ENCODE assay signal across 9 cellular contexts in the genomic region with DNA sequence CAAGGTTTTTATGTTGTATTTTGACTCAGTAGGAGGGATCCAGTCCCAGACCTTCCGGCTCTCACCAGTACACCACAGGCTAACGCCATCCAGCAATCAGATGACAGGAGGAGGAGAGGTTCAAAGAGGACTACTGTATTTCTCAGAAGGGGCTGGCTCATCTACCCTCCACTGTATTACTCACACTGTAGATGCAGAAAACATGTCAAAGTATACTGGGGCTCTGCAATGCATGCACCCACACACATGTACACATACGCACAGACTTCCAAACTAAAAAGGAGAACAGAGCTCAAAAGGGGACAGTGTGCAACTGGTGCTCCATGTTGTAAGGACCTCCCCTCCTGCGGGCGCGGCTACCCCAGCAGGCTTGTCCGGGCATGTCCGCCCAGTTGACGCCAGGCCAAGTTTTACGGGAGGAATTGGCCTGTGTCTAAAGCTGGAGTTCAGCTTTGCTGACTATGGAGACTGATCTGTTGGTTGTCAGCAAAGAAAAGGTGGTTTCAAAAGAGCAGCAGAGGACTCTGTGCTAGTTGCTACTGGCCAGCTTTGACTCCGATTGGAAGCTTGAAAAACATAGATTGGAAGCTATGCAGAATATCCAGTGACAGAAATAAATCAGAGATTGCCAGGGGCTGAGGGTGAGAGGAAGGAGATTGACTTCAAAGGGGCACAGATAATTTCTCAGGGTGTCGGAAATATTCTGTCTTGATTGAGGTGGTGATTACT.
DNase-seq lines count a peak whose midpoint lies in the region; ATAC-seq and TF ChIP-seq lines count a peak whose summit lies in the region.
"Had no signal": no experiment of that assay in that cellular context is flagged by ENCODE, and none has a peak within 500 bp of the region (broad histone marks: within the 10 kb centered on the region; RNA-seq: fewer than 3 reads in every experiment).

No MANE protein-coding gene starts in this region.

- TF ChIP-seq CTCF in DND-41 (IDR thresholded peaks at IDR 0.05; ENCODE audit: borderline replicate concordance, extremely low read depth, low read length, poor library complexity, severe bottlenecking): no peak
- TF ChIP-seq CTCF in osteocyte (IDR thresholded peaks at IDR 0.05): no peak

- DNase-seq in DND-41 (peak; percentile 83), NCI-H187 (lab: John Stamatoyannopoulos, UW) (peak; percentile 40 to 49), globus pallidus (ENCODE audit: low spot score) (peak; percentile 75), osteocyte (ENCODE audit: extremely low spot score, unreplicated experiment) (no peak)
- DNase-seq in activated CD4-positive, alpha-beta T cell treated with anti-CD3 and anti-CD28 coated beads, Interleukin-2, amount 10 ng/mL, durations not matched to agents 7 days and 5 days: peak; percentile 25

- H3K36me3 ChIP-seq in DND-41 (ENCODE audit: insufficient read depth, low read length): no peaks in the 10 kb centered on the region

- H3K79me2 ChIP-seq in DND-41 (ENCODE audit: insufficient read depth, low read length): no peaks in the 10 kb centered on the region

- peak overlapping the region; percentile 50 for H3K4me2 ChIP-seq in DND-41 (ENCODE audit: insufficient read depth, low read length)

- no peaks in the 10 kb centered on the region for H3K36me3 Mint-ChIP-seq in activated CD4-positive, alpha-beta T cell treated with anti-CD3 and anti-CD28 coated beads, Interleukin-2, amount 10 ng/mL, durations not matched to agents 7 days and 5 days (ENCODE audit: low read depth)
- peaks cover 5% of the 10 kb centered on the region for H3K36me3 Mint-ChIP-seq in osteocyte (ENCODE audit: unreplicated experiment)

- peaks cover 5% of the 10 kb centered on the region for H3K9me3 Mint-ChIP-seq in activated CD4-positive, alpha-beta T cell treated with anti-CD3 and anti-CD28 coated beads, Interleukin-2, amount 10 ng/mL, durations not matched to agents 7 days and 5 days
- peaks cover 10% of the 10 kb centered on the region for H3K9me3 Mint-ChIP-seq in osteocyte (ENCODE audit: unreplicated experiment)

- H3K27me3 ChIP-seq in DND-41 (ENCODE audit: insufficient read depth, low read length, poor library complexity): no peaks in the 10 kb centered on the region

- peaks cover 36% of the 10 kb centered on the region for H3K4me1 Mint-ChIP-seq in activated CD4-positive, alpha-beta T cell treated with anti-CD3 and anti-CD28 coated beads, Interleukin-2, amount 10 ng/mL, durations not matched to agents 7 days and 5 days
- peaks cover 33% of the 10 kb centered on the region for H3K4me1 Mint-ChIP-seq in osteocyte (ENCODE audit: unreplicated experiment)

- CTCF ChIA-PET in activated CD4-positive, alpha-beta T cell treated with anti-CD3 and anti-CD28 coated beads, Interleukin-2, amount 10 ng/mL, durations not matched to agents 7 days and 5 days (lab: Charles Lee): interaction anchor here (1.2 to 1.3 kb wide), 2 partner anchors 13 to 159 kb away, joined by 3 read pairs; no protein-coding TSS in a partner anchor

- H3K27ac Mint-ChIP-seq in activated CD4-positive, alpha-beta T cell treated with anti-CD3 and anti-CD28 coated beads, Interleukin-2, amount 10 ng/mL, durations not matched to agents 7 days and 5 days: peak overlapping the region; percentile 26
- peak overlapping the region; percentile 81 for H3K27ac Mint-ChIP-seq in osteocyte (ENCODE audit: unreplicated experiment)
- H3K27ac Mint-ChIP-seq: T-helper 1 cell treated with Interleukin-12 subunit alpha and Interleukin-12 subunit beta and Interleukin-4 antibody, amounts not matched to agents 30 μg/mL and 1 μg/mL, for 36 hours had no signal

- H3K27me3 Mint-ChIP-seq in activated CD4-positive, alpha-beta T cell treated with anti-CD3 and anti-CD28 coated beads, Interleukin-2, amount 10 ng/mL, durations not matched to agents 7 days and 5 days: peaks cover 22% of the 10 kb centered on the region
- H3K27me3 Mint-ChIP-seq in osteocyte (ENCODE audit: unreplicated experiment): no peaks in the 10 kb centered on the region

- peak; percentile 94 for ATAC-seq in DND-41 (ENCODE audit: insufficient read depth, low read depth)
- ATAC-seq in GM19463 (IDR thresholded peaks at IDR 0.05; ENCODE audit: unreplicated experiment): no peak
- ATAC-seq in GM19023 (IDR thresholded peaks at IDR 0.05; ENCODE audit: unreplicated experiment): no peak
- no peak for ATAC-seq in GM19455 (IDR thresholded peaks at IDR 0.05; ENCODE audit: unreplicated experiment)

- peaks cover 5% of the 10 kb centered on the region for H3K9me3 ChIP-seq in DND-41 (ENCODE audit: insufficient read depth, low read length, severe bottlenecking)

- H4K20me1 ChIP-seq in DND-41 (ENCODE audit: insufficient read depth, low read length): no peaks in the 10 kb centered on the region

- H2AFZ ChIP-seq in DND-41 (ENCODE audit: low read depth, low read length): peak overlapping the region; percentile 27

- H3K27ac ChIP-seq in DND-41 (ENCODE audit: low read length): peak overlapping the region; percentile 76

- H3K4me1 ChIP-seq in DND-41 (ENCODE audit: insufficient read depth, low read length): peaks cover 60% of the 10 kb centered on the region

- no peak overlapping the region for H3K4me3 Mint-ChIP-seq in activated CD4-positive, alpha-beta T cell treated with anti-CD3 and anti-CD28 coated beads, Interleukin-2, amount 10 ng/mL, durations not matched to agents 7 days and 5 days
- H3K4me3 Mint-ChIP-seq in osteocyte (ENCODE audit: unreplicated experiment): no peak overlapping the region
- H3K4me3 Mint-ChIP-seq: T-helper 1 cell treated with Interleukin-12 subunit alpha and Interleukin-12 subunit beta and Interleukin-4 antibody, amounts not matched to agents 30 μg/mL and 1 μg/mL, for 36 hours had no signal

- POLR2A ChIA-PET in activated CD4-positive, alpha-beta T cell treated with anti-CD3 and anti-CD28 coated beads, Interleukin-2, amount 10 ng/mL, durations not matched to agents 7 days and 5 days (lab: Charles Lee): interaction anchor here (0.6 kb wide), 1 partner anchor 281 kb away, joined by 3 read pairs; no protein-coding TSS in a partner anchor

- peak overlapping the region in 1 of 2 experiments; percentile 31; a peak in 2 of 4 replicates for H3K4me3 ChIP-seq in DND-41 (ENCODE audit: low read depth in 1 of 2, low read length in 2 of 2)

- peak overlapping the region; percentile 40 for H3K9ac ChIP-seq in DND-41 (ENCODE audit: low read depth, low read length)
